In the genomic region with DNA sequence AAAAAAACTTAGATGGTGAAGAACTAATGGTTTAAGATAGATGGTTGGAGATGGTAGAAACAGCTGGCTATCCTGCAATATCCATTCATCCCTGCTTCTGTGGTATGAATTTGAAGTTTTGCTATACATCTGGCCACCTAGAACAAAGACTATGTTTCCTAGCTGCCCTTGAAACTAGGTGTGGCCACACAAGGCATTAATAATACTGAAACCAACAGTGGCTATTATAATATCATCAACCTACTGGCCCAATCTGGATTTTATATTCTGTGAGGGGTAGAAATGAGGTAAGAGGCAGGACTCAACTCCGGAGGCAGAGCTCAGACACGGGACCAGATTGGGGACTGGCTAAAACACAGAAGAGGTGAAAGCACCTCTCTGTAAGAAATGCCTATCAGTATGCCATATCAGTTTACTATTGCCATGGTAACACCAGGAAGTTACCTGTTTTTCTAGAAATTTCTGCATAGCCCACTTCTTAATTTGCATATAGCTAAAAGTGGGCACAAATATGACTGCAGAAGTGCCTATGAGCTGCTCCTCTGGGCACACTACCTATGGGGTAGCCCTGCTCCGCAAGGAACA, we compare ENCODE assay signal across 22 cellular contexts.
A peak's percentile ranks its signal among the peaks of the same experiment; 100 is the strongest.
DNase-seq lines count a peak whose midpoint lies in the region; ATAC-seq and TF ChIP-seq lines count a peak whose summit lies in the region.
"Had no signal": no experiment of that assay in that cellular context is flagged by ENCODE, and none has a peak within 500 bp of the region (broad histone marks: within the 10 kb centered on the region; RNA-seq: fewer than 3 reads in every experiment).

No MANE protein-coding gene starts in this region.

- no peaks in the 10 kb centered on the region for H3K27me3 Mint-ChIP-seq in nephron progenitor cell (ENCODE audit: low read depth, poor library complexity)
- H3K27me3 Mint-ChIP-seq: activated naive CD8-positive, alpha-beta T cell treated with anti-CD3 and anti-CD28 coated beads, Interleukin-2, amount 10 ng/mL, durations not matched to agents 7 days and 5 days; activated T-cell treated with anti-CD3 and anti-CD28 coated beads, Interleukin-2, amount 50 U/mL, for 24 hours; central memory CD8-positive, alpha-beta T cell had no signal

- no peaks in the 10 kb centered on the region for H3K9me3 Mint-ChIP-seq in nephron progenitor cell
- H3K9me3 Mint-ChIP-seq: activated T-cell treated with anti-CD3 and anti-CD28 coated beads, Interleukin-2, amount 50 U/mL, for 24 hours; central memory CD8-positive, alpha-beta T cell; GM23338; HFFc6; immature natural killer cell had no signal

- H3K4me3 Mint-ChIP-seq in nephron progenitor cell: no peak overlapping the region
- H3K4me3 Mint-ChIP-seq: activated naive CD8-positive, alpha-beta T cell treated with anti-CD3 and anti-CD28 coated beads, Interleukin-2, amount 10 ng/mL, durations not matched to agents 7 days and 5 days; activated T-cell treated with anti-CD3 and anti-CD28 coated beads, Interleukin-2, amount 50 U/mL, for 24 hours; central memory CD8-positive, alpha-beta T cell; GM23338; HFFc6; immature natural killer cell had no signal

- H3K27ac Mint-ChIP-seq in nephron progenitor cell: no peak overlapping the region
- H3K27ac Mint-ChIP-seq: activated naive CD8-positive, alpha-beta T cell treated with anti-CD3 and anti-CD28 coated beads, Interleukin-2, amount 10 ng/mL, durations not matched to agents 7 days and 5 days; activated T-cell treated with anti-CD3 and anti-CD28 coated beads, Interleukin-2, amount 50 U/mL, for 24 hours; GM23338; HFFc6; immature natural killer cell had no signal

- peak; percentile 2 for DNase-seq in DMS53 (lab: John Stamatoyannopoulos, UW)
- DNase-seq in DMS53 treated with DMSO at 0.1 percent for 48 hours (lab: John Stamatoyannopoulos, UW; ENCODE audit: unreplicated experiment): no peak
- DNase-seq in left kidney (ENCODE audit: low read depth, low spot score): peak; percentile 7
- DNase-seq in NCI-H1930 (lab: John Stamatoyannopoulos, UW): no peak
- no peak for DNase-seq in activated T-cell treated with anti-CD3 and anti-CD28 coated beads for 4 hours
- DNase-seq in nephron progenitor cell: no peak
- DNase-seq: activated gamma-delta T cell; activated naive CD8-positive, alpha-beta T cell treated with anti-CD3 and anti-CD28 coated beads, Interleukin-2, amount 10 ng/mL, durations not matched to agents 7 days and 5 days; activated T-cell treated with anti-CD3 and anti-CD28 coated beads, Interleukin-2, amount 50 U/mL, for 24 hours; gastrocnemius medialis; HFFc6; hypothalamus; immature natural killer cell; left ventricle myocardium inferior; NCI-H2171; NCI-H510A treated with DMSO at 0.1 percent for 48 hours; stimulated activated naive CD8-positive, alpha-beta T cell treated with anti-CD3 and anti-CD28 coated beads, Interleukin-15, Interleukin-2, amounts not matched to agents 100 U/mL and 50 U/mL, for 24 hours; testis had no signal

- H3K36me3 Mint-ChIP-seq in nephron progenitor cell (ENCODE audit: low read depth): peaks cover 4% of the 10 kb centered on the region

- ATAC-seq in GM21825 (IDR thresholded peaks at IDR 0.05; ENCODE audit: unreplicated experiment) (peak; percentile 52), HG03175 (IDR thresholded peaks at IDR 0.05; ENCODE audit: unreplicated experiment) (peak; percentile 73)
- ATAC-seq: gastrocnemius medialis; GM23338; stimulated activated naive CD8-positive, alpha-beta T cell treated with anti-CD3 and anti-CD28 coated beads, Interleukin-15, Interleukin-2, amounts not matched to agents 100 U/mL and 50 U/mL, for 24 hours had no signal

- no peak for TF ChIP-seq CTCF in nephron progenitor cell (IDR thresholded peaks at IDR 0.05)

- H3K4me1 Mint-ChIP-seq in nephron progenitor cell: no peaks in the 10 kb centered on the region
- H3K4me1 Mint-ChIP-seq: GM23338, immature natural killer cell had no signal

Comparison
In these comparisons a context has a peak if more than half of its experiments do, and no peak if none do; other contexts are left out.
1. DNase-seq: peak in DMS53 (single experiment) and left kidney (single experiment); none in DMS53 treated with DMSO at 0.1 percent for 48 hours (single experiment), NCI-H1930 (0 of 2), activated T-cell treated with anti-CD3 and anti-CD28 coated beads for 4 hours (single experiment) and nephron progenitor cell (single experiment).